24 cellular contexts compared by ENCODE assay signal in the genomic region with DNA sequence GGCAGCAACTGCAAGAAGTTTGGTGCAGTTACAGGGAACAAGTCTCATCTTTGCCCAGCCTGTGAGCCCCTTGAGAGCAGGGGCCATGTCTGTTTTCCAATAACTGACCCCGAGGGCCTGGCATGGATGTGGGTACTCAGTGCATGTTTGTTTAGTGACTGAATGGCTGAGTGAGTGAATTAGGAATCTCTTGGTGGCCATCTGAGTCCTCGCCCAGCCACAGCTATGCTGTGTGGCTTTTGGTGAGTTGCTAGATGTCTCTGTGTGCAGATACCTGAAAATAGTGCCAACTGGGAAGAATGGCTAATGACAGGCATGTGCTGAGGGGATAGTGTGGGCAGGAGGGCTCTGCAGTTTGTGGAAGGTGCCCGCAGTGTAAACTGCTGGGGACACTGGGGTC. TPM values are rescaled to one million over a fixed set of nuclear protein-coding genes. Genes with fewer than 3 reads are reported as not detected.
A peak's percentile ranks its signal among the peaks of the same experiment; 100 is the strongest.
DNase-seq lines count a peak whose midpoint lies in the region; ATAC-seq, FAIRE-seq and TF ChIP-seq lines count a peak whose summit lies in the region.
"Had no signal": no experiment of that assay in that cellular context is flagged by ENCODE, and none has a peak within 500 bp of the region (broad histone marks: within the 10 kb centered on the region; RNA-seq: fewer than 3 reads in every experiment).

No MANE protein-coding gene starts in this region.

- H3K27me3 ChIP-seq in HepG2 (ENCODE audit: control insufficient read depth in 1 of 2, insufficient read depth in 2 of 2, low read length in 2 of 2) (peaks cover 4 to 31% of the 10 kb centered on the region in 2 experiments; a peak in 4 of 5 replicates), right lobe of liver (no peaks in the 10 kb centered on the region), K562 (ENCODE audit: control insufficient read depth in 2 of 2, insufficient read depth in 2 of 2, low read length in 2 of 2) (peaks cover 23 to 61% of the 10 kb centered on the region in 2 experiments), neuronal stem cell (ENCODE audit: control insufficient read depth in 3 of 3, insufficient read depth in 3 of 3, low read depth in 1 of 3, low read length in 3 of 3) (peaks cover 0 to 29% (median 0%) of the 10 kb centered on the region in 3 experiments)
- H3K27me3 ChIP-seq: BLaER1 treated with 17β-estradiol and CSF1 and Interleukin-3, amounts not matched to agents 10 nM and 100 nM had no signal

- no peaks in the 10 kb centered on the region for H3K36me3 ChIP-seq in HepG2 (replicated peaks in 1 of 2; ENCODE audit: control insufficient read depth in 1 of 2, insufficient read depth in 2 of 2, low read length in 2 of 2)
- H3K36me3 ChIP-seq in right lobe of liver: no peaks in the 10 kb centered on the region
- H3K36me3 ChIP-seq in K562 (ENCODE audit: control insufficient read depth, insufficient read depth, low read length): no peaks in the 10 kb centered on the region
- no peaks in the 10 kb centered on the region for H3K36me3 ChIP-seq in neuronal stem cell (replicated peaks in 1 of 2; ENCODE audit: control insufficient read depth in 2 of 2, insufficient read depth in 2 of 2, low read length in 2 of 2)
- H3K36me3 ChIP-seq: BLaER1 treated with 17β-estradiol and CSF1 and Interleukin-3, amounts not matched to agents 10 nM and 100 nM had no signal

- H3K27me3 Mint-ChIP-seq in activated T-helper 17 cell treated with anti-CD3 and anti-CD28 coated beads, Interleukin-2, amount 50 U/mL, for 72 hours: no peaks in the 10 kb centered on the region
- H3K27me3 Mint-ChIP-seq: CD4-positive, alpha-beta T cell had no signal

- no peak for TF ChIP-seq RAD21 in HepG2 (CRISPR knock-in tag; IDR thresholded peaks at IDR 0.05)
- no peak for TF ChIP-seq RAD21 in K562 (CRISPR knock-in tag; conservative IDR thresholded peaks at IDR 0.05 in 1 of 2, IDR thresholded peaks at IDR 0.05 in 1 of 2)

- CTCF ChIA-PET in HepG2 (lab: Yijun Ruan, JAX; ENCODE audit: low intra/inter-chr PET ratio, low total read pairs) (no interaction called here), K562 (lab: Yijun Ruan, JAX; ENCODE audit: low intra/inter-chr PET ratio) (no interaction called here)

- no peak overlapping the region for H3K4ac ChIP-seq in neuronal stem cell (ENCODE audit: low read length)

- 26% methylated on average over 3 of the region's 3 CpGs for WGBS in HepG2 (ENCODE audit: low lambda C conversion rate)
- WGBS in right lobe of liver (ENCODE audit: insufficient coverage, low coverage, low lambda C conversion rate, missing lambda C conversion rate): no CpG with 5 or more reads among the region's 3 CpGs
- WGBS in K562 (ENCODE audit: insufficient coverage, low coverage, missing lambda C conversion rate): 0% methylated on average over 3 of the region's 3 CpGs
- no CpG with 5 or more reads among the region's 3 CpGs for WGBS in neuronal stem cell (ENCODE audit: extremely low coverage in 2 of 2, insufficient read length in 2 of 2, insufficient replicate concordance in 1 of 2), 2 donors

- H2AFZ ChIP-seq in HepG2 (ENCODE audit: low read length): no peak overlapping the region
- no peak overlapping the region for H2AFZ ChIP-seq in K562 (ENCODE audit: low read depth, low read length)
- H2AFZ ChIP-seq in neuronal stem cell (ENCODE audit: low read length): no peak overlapping the region

- H3K9me1 ChIP-seq in K562 (ENCODE audit: control insufficient read depth, insufficient read depth, low read length): no peaks in the 10 kb centered on the region

- H3K4me3 ChIP-seq in HepG2 (replicated peaks in 1 of 3; ENCODE audit: insufficient read depth in 1 of 3, low read depth in 2 of 3, low read length in 3 of 3): no peak overlapping the region
- no peak overlapping the region for H3K4me3 ChIP-seq in right lobe of liver
- no peak overlapping the region for H3K4me3 ChIP-seq in K562
- no peak overlapping the region for H3K4me3 ChIP-seq in neuronal stem cell (ENCODE audit: low read length in 2 of 2)
- H3K4me3 ChIP-seq: A549; BLaER1 treated with 17β-estradiol and CSF1 and Interleukin-3, amounts not matched to agents 10 nM and 100 nM had no signal

- intact Hi-C loops in HepG2 (cut with micrococcal nuclease; ENCODE audit: unreplicated experiment): no loop called here
- intact Hi-C loops in right lobe of liver (cut with DNase I): no loop called here
- intact Hi-C loops in K562 (cut with micrococcal nuclease): no loop called here

- H3K79me2 ChIP-seq in HepG2 (ENCODE audit: insufficient read depth, low read length) (no peaks in the 10 kb centered on the region), K562 (ENCODE audit: control insufficient read depth, insufficient read depth, low read length) (no peaks in the 10 kb centered on the region)

- no peak overlapping the region for H3K14ac ChIP-seq in neuronal stem cell (ENCODE audit: low read length)

- H3K4me2 ChIP-seq in HepG2 (ENCODE audit: low read depth, low read length) (no peak overlapping the region), K562 (ENCODE audit: insufficient read depth, low read length) (no peak overlapping the region), neuronal stem cell (ENCODE audit: insufficient read depth, low read length, poor library complexity, severe bottlenecking) (no peak overlapping the region)
- H3K4me2 ChIP-seq: A549; BLaER1 treated with 17β-estradiol and CSF1 and Interleukin-3, amounts not matched to agents 10 nM and 100 nM had no signal

- no peak for TF ChIP-seq CTCF in HepG2 (CRISPR knock-in tag; IDR thresholded peaks at IDR 0.05)
- no peak for TF ChIP-seq CTCF in right lobe of liver (IDR thresholded peaks at IDR 0.05)
- TF ChIP-seq CTCF in K562 (IDR thresholded peaks at IDR 0.05 in 2 of 3, conservative IDR thresholded peaks at IDR 0.05 in 1 of 3; ENCODE audit: insufficient read depth in 2 of 3, low read depth in 1 of 3, low read length in 3 of 3): no peak

- no peak overlapping the region for H4K8ac ChIP-seq in neuronal stem cell (ENCODE audit: low read depth, low read length)

- in situ Hi-C loops in HepG2 (cut with HindIII; ENCODE audit: extremely low pct_ligation_motif_present, low pct_unique_long_range_greater_than_20kb): no loop called here
- in situ Hi-C loops in K562 (cut with MboI): no loop called here

- no peak overlapping the region for H2BK12ac ChIP-seq in neuronal stem cell (ENCODE audit: low read length)

- H3K27ac Mint-ChIP-seq in activated T-helper 17 cell treated with anti-CD3 and anti-CD28 coated beads, Interleukin-2, amount 50 U/mL, for 72 hours: no peak overlapping the region
- H3K27ac Mint-ChIP-seq: B cell; CD4-positive, alpha-beta T cell; CD8-positive, alpha-beta T cell had no signal

- no peak overlapping the region for H2BK15ac ChIP-seq in neuronal stem cell (ENCODE audit: low read length)

- H3K27ac ChIP-seq in HepG2 (ENCODE audit: extremely low read length, insufficient read depth, low read length): no peak overlapping the region
- H3K27ac ChIP-seq in right lobe of liver: no peak overlapping the region
- H3K27ac ChIP-seq in K562 (ENCODE audit: extremely low read depth, low read depth, low read length): no peak overlapping the region
- H3K27ac ChIP-seq in neuronal stem cell (replicated peaks; ENCODE audit: low read length): no peak overlapping the region
- H3K27ac ChIP-seq: 22Rv1; A549; BLaER1 treated with 17β-estradiol and CSF1 and Interleukin-3, amounts not matched to agents 10 nM and 100 nM; C4-2B had no signal

- no peak for DNase-seq in HepG2 (ENCODE audit: low spot score)
- DNase-seq in right lobe of liver: no peak
- DNase-seq in K562 (ENCODE audit: extremely low read depth in 1 of 4, low spot score in 3 of 4): no peak
- no peak for DNase-seq in neuronal stem cell (ENCODE audit: low spot score)
- no peak for DNase-seq in urothelium cell line (ENCODE audit: low spot score)
- no peak for DNase-seq in RPMI8226
- DNase-seq: AML-193; Caco-2; Calu3; CD4-positive, alpha-beta T cell; CD8-positive, alpha-beta T cell; DMS79 treated with DMSO at 0.1 percent for 48 hours; GF-D8 had no signal

- no peaks in the 10 kb centered on the region for H3K4me1 Mint-ChIP-seq in activated T-helper 17 cell treated with anti-CD3 and anti-CD28 coated beads, Interleukin-2, amount 50 U/mL, for 72 hours
- H3K4me1 Mint-ChIP-seq: B cell had no signal

- H3K9ac ChIP-seq in HepG2 (ENCODE audit: insufficient read depth, low read depth, low read length): no peak overlapping the region
- H3K9ac ChIP-seq in K562 (ENCODE audit: insufficient read depth in 1 of 2, low read depth in 2 of 2, low read length in 2 of 2): no peak overlapping the region
- no peak overlapping the region for H3K9ac ChIP-seq in neuronal stem cell (ENCODE audit: low read depth, low read length, poor library complexity)
- H3K9ac ChIP-seq: BLaER1 treated with 17β-estradiol and CSF1 and Interleukin-3, amounts not matched to agents 10 nM and 100 nM had no signal

- H4K20me1 ChIP-seq in HepG2 (ENCODE audit: insufficient read depth, low read length) (no peaks in the 10 kb centered on the region), K562 (replicated peaks; ENCODE audit: control insufficient read depth, insufficient read depth, low read length) (peaks cover 29% of the 10 kb centered on the region)
- H4K20me1 ChIP-seq: BLaER1 treated with 17β-estradiol and CSF1 and Interleukin-3, amounts not matched to agents 10 nM and 100 nM had no signal

- peaks cover 2% of the 10 kb centered on the region for H3K79me1 ChIP-seq in neuronal stem cell (ENCODE audit: low read depth, low read length)

- H2BK120ac ChIP-seq in neuronal stem cell (ENCODE audit: low read depth, low read length): no peak overlapping the region

- H3K18ac ChIP-seq in neuronal stem cell (ENCODE audit: low read length): peak overlapping the region; percentile 58

- no TSS peak for BruUV-seq in HepG2 (replicated peaks; lab: Mats Ljungman, UMichigan)
- no TSS peak for BruUV-seq in K562 (replicated peaks; lab: Mats Ljungman, UMichigan)

- H3K9me3 Mint-ChIP-seq in activated T-helper 17 cell treated with anti-CD3 and anti-CD28 coated beads, Interleukin-2, amount 50 U/mL, for 72 hours: no peaks in the 10 kb centered on the region
- H3K9me3 Mint-ChIP-seq: CD4-positive, alpha-beta T cell; CD8-positive, alpha-beta T cell had no signal

- H3K36me3 Mint-ChIP-seq in activated T-helper 17 cell treated with anti-CD3 and anti-CD28 coated beads, Interleukin-2, amount 50 U/mL, for 72 hours (ENCODE audit: low read depth): no peaks in the 10 kb centered on the region
- H3K36me3 Mint-ChIP-seq: CD8-positive, alpha-beta T cell had no signal

- TF ChIP-seq POLR2A in HepG2 (IDR thresholded peaks at IDR 0.05; ENCODE audit: insufficient read depth in 1 of 2, low read depth in 2 of 2, low read length in 2 of 2): no peak
- no peak for TF ChIP-seq POLR2A in right lobe of liver (IDR thresholded peaks at IDR 0.05)
- TF ChIP-seq POLR2A in K562 (conservative IDR thresholded peaks at IDR 0.05): no peak

- H2BK5ac ChIP-seq in neuronal stem cell (ENCODE audit: low read length): peak overlapping the region; percentile 55

- H4K91ac ChIP-seq in neuronal stem cell (ENCODE audit: low read depth, low read length, poor library complexity): no peak overlapping the region

- peak overlapping the region; percentile 10 for H3K23ac ChIP-seq in neuronal stem cell (ENCODE audit: low read depth, low read length, poor library complexity)

- no peaks in the 10 kb centered on the region for H3K4me1 ChIP-seq in HepG2 (ENCODE audit: insufficient read depth, low read length)
- no peaks in the 10 kb centered on the region for H3K4me1 ChIP-seq in right lobe of liver
- no peaks in the 10 kb centered on the region for H3K4me1 ChIP-seq in K562 (replicated peaks in 1 of 2; ENCODE audit: control insufficient read depth in 2 of 2, insufficient read depth in 2 of 2, low read length in 2 of 2)
- H3K4me1 ChIP-seq in neuronal stem cell (ENCODE audit: control insufficient read depth in 2 of 2, insufficient read depth in 1 of 2, low read depth in 1 of 2, low read length in 2 of 2): peaks cover 0 to 10% of the 10 kb centered on the region in 2 donors
- H3K4me1 ChIP-seq: A549, Caco-2 had no signal

- TF ChIP-seq EP300 in HepG2 (IDR thresholded peaks at IDR 0.05; ENCODE audit: low read depth in 2 of 2, low read length in 2 of 2): no peak
- TF ChIP-seq EP300 in HepG2 (CRISPR knock-in tag; IDR thresholded peaks at IDR 0.05; ENCODE audit: borderline replicate concordance): no peak
- TF ChIP-seq EP300 in K562 (IDR thresholded peaks at IDR 0.05; ENCODE audit: low read length): no peak

- no peak for FAIRE-seq in HepG2 (lab: Jason Lieb, UNC)
- no peak for FAIRE-seq in K562 (lab: Jason Lieb, UNC)
- peak; percentile 9 for FAIRE-seq in urothelium cell line (lab: Jason Lieb, UNC)
- FAIRE-seq: A549, D721Med, G401.6, GM12891, GM19239 had no signal

- H3K9me3 ChIP-seq in HepG2 (ENCODE audit: low read length) (no peaks in the 10 kb centered on the region), right lobe of liver (no peaks in the 10 kb centered on the region), K562 (replicated peaks; ENCODE audit: control insufficient read depth, insufficient read depth, low read depth, low read length) (no peaks in the 10 kb centered on the region), neuronal stem cell (replicated peaks in 1 of 2; ENCODE audit: control insufficient read depth in 2 of 2, insufficient read depth in 1 of 2, low read depth in 1 of 2, low read length in 2 of 2) (no peaks in the 10 kb centered on the region)
- H3K9me3 ChIP-seq: A549; BLaER1 treated with 17β-estradiol and CSF1 and Interleukin-3, amounts not matched to agents 10 nM and 100 nM; Caco-2 had no signal

- ATAC-seq in HepG2 (no peak), right lobe of liver (no peak), K562 (no peak), HG02938 (IDR thresholded peaks at IDR 0.05; ENCODE audit: unreplicated experiment) (no peak)
- ATAC-seq in activated T-helper 17 cell treated with anti-CD3 and anti-CD28 coated beads, Interleukin-2, amount 50 U/mL, for 72 hours (replicated peaks): no peak
- ATAC-seq: A549; CD8-positive, alpha-beta T cell had no signal

- H2AK5ac ChIP-seq in neuronal stem cell (ENCODE audit: low read depth, low read length): no peak overlapping the region

- H3K4me3 Mint-ChIP-seq in activated T-helper 17 cell treated with anti-CD3 and anti-CD28 coated beads, Interleukin-2, amount 50 U/mL, for 72 hours: no peak overlapping the region
- H3K4me3 Mint-ChIP-seq: B cell; CD4-positive, alpha-beta T cell; CD8-positive, alpha-beta T cell had no signal

- POLR2A ChIA-PET in HepG2 (lab: Yijun Ruan, JAX): no interaction called here
- POLR2A ChIA-PET in K562 (lab: Yijun Ruan, JAX): interaction anchor here (1.1 to 1.6 kb wide), 2 partner anchors 18 to 21 kb away, joined by 4 to 7 read pairs; no protein-coding TSS in a partner anchor

RNA-seq across cellular contexts. Expression of a gene that starts 54.4 kb away (rescaled TPM):
- total RNA-seq in HepG2 (2016; rRNA removed; fragmentation: Illumina TruSeq; extraction: Trizol) (168 and 177 TPM in 2 replicates), right lobe of liver (100 to 1,000 TPM; 165 to 375 (median 230) TPM), K562 (2014; rRNA removed) (67.0 and 94.5 TPM in 2 replicates), K562 (2014; rRNA removed; fragmentation: Illumina TruSeq; extraction: Trizol) (50.5 and 56.2 TPM in 2 replicates), K562 (2015; rRNA removed; fragmentation: Illumina TruSeq; extraction: Trizol) (55.0 and 57.0 TPM in 2 replicates), K562 (2021) (62.2 and 68.5 TPM in 2 replicates)
- 166 and 201 TPM in 2 replicates for total RNA-seq in HepG2 (2016; cell fraction: cytosol; rRNA removed; fragmentation: Illumina TruSeq; extraction: Trizol; ENCODE audit: low read depth)
- 178 and 182 TPM in 2 replicates for total RNA-seq in HepG2 (2016; cell fraction: insoluble cytoplasmic fraction; rRNA removed; fragmentation: Illumina TruSeq; extraction: Trizol)
- total RNA-seq in HepG2 (2016; cell fraction: membrane; rRNA removed; fragmentation: Illumina TruSeq; extraction: Trizol): 211 and 254 TPM in 2 replicates
- 58.9 and 64.6 TPM in 2 replicates for total RNA-seq in HepG2 (2016; cell fraction: nucleus; rRNA removed; fragmentation: Illumina TruSeq; extraction: Trizol)
- polyA plus RNA-seq in HepG2 (2011; rRNA removed) (95.3 and 98.9 TPM in 2 replicates), K562 (2011; rRNA removed) (55.3 and 70.5 TPM in 2 replicates), K562 (2014; fragmentation: Illumina TruSeq; extraction: Trizol) (101 and 109 TPM in 2 replicates), K562 (2014; fragmentation: Nextera tagmentation; extraction: Ambion mirVana) (10 to 100 TPM; 14.6 to 26.7 TPM), K562 (2014; rRNA removed) (68.3 and 71.2 TPM in 2 replicates)
- polyA plus RNA-seq in HepG2 (2011; cell fraction: cytosol; rRNA removed): 107 and 123 TPM in 2 replicates
- polyA plus RNA-seq in HepG2 (2011; cell fraction: nucleus; rRNA removed): 40.3 and 45.6 TPM in 2 replicates
- polyA plus RNA-seq in HepG2 (2012): 117 and 152 TPM in 2 replicates
- 235 and 300 TPM in 2 replicates for polyA plus RNA-seq in HepG2 (2016; cell fraction: cytosol; fragmentation: Illumina TruSeq; extraction: Trizol; ENCODE audit: low read depth)
- 237 and 249 TPM in 2 replicates for polyA plus RNA-seq in HepG2 (2016; cell fraction: insoluble cytoplasmic fraction; fragmentation: Illumina TruSeq; extraction: Trizol; ENCODE audit: low read depth)
- polyA plus RNA-seq in HepG2 (2016; cell fraction: membrane; fragmentation: Illumina TruSeq; extraction: Trizol; ENCODE audit: low read depth): 271 and 309 TPM in 2 replicates
- 131 and 135 TPM in 2 replicates for polyA plus RNA-seq in HepG2 (2016; cell fraction: nucleus; fragmentation: Illumina TruSeq; extraction: Trizol; ENCODE audit: insufficient read depth, low read depth)
- 47.4 and 68.6 TPM in 2 replicates for polyA minus RNA-seq in HepG2 (2011; rRNA and poly(A)+ RNA removed; ENCODE audit: low replicate concordance)
- polyA minus RNA-seq in HepG2 (2011; cell fraction: cytosol; rRNA and poly(A)+ RNA removed): 36.4 and 44.0 TPM in 2 replicates
- polyA minus RNA-seq in HepG2 (2011; cell fraction: nucleus; rRNA and poly(A)+ RNA removed): 21.6 and 28.6 TPM in 2 replicates
- 5.8 and 9.9 TPM in 2 replicates for total RNA-seq in K562 (2011; cell fraction: chromatin; rRNA removed; ENCODE audit: low replicate concordance)
- total RNA-seq in K562 (2011; cell fraction: nucleolus; rRNA removed): 11.3 and 12.0 TPM in 2 replicates
- 17.2 and 21.7 TPM in 2 replicates for total RNA-seq in K562 (2011; cell fraction: nucleoplasm; rRNA removed)
- 118 and 120 TPM in 2 replicates for polyA plus RNA-seq in K562 (2011; cell fraction: cytosol; rRNA removed)
- polyA plus RNA-seq in K562 (2011; cell fraction: nucleus; rRNA removed): 43.7 and 47.3 TPM in 2 replicates
- polyA plus RNA-seq in K562 (2012): 89.0 and 106 TPM in 2 replicates
- polyA minus RNA-seq in K562 (2011; rRNA and poly(A)+ RNA removed): 26.0 and 30.5 TPM in 2 replicates
- polyA minus RNA-seq in K562 (2011; cell fraction: cytosol; rRNA and poly(A)+ RNA removed): 24.7 and 31.9 TPM in 2 replicates
- 6.7 and 12.2 TPM in 2 replicates for polyA minus RNA-seq in K562 (2011; cell fraction: nucleus; rRNA and poly(A)+ RNA removed)
- polyA plus RNA-seq in neuronal stem cell (2013, experiment 1 of 2): 71.7 TPM
- 72.0 TPM for polyA plus RNA-seq in neuronal stem cell (2013, experiment 2 of 2)
- total RNA-seq in activated T-helper 17 cell treated with anti-CD3 and anti-CD28 coated beads, Interleukin-2, amount 50 U/mL, for 72 hours: 10 to 100 TPM; 36.3 to 47.4 TPM
